21 cellular contexts compared by ENCODE assay signal in the genomic region with DNA sequence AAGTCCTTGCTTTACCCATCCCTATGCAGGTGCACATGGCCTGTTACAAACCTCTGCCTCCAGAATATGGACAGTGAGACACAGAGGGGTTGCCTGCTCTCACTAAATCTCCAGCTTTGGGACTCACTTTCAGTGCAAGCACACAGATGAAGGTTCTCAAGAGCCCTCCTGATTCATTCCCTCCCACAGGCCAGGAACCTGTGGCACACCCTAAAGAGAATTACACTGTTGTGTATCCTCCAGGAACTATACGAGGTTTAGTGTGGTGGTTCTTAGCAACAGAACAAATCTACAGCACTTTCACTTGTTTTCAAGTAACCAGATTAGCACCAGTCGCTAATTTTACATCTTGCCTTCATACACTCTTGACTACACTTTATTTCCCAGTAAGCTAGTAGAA.
"Had no signal": no experiment of that assay in that cellular context is flagged by ENCODE, and none has a peak within 500 bp of the region (broad histone marks: within the 10 kb centered on the region; RNA-seq: fewer than 3 reads in every experiment).

No MANE protein-coding gene starts in this region.

- ATAC-seq: Panc1, PC-3, SK-N-SH treated with all-trans-retinoic acid at 6 μM for 48 hours had no signal

- DNase-seq: KBM-7; MV-4-11; NCI-H1048; NCI-H1105; NCI-H1436 treated with DMSO at 0.1 percent for 48 hours; NCI-H1694; NCI-H187 treated with DMSO at 0.1 percent for 48 hours; NCI-H2029 treated with DMSO at 0.1 percent for 48 hours; NCI-H2171 treated with DMSO at 0.1 percent for 48 hours; NCI-H345; NCI-H446 treated with DMSO at 0.1 percent for 48 hours; NCI-H510A treated with DMSO at 0.1 percent for 48 hours; NCI-H526; NCI-H82; NK-92 treated with Interleukin-12 subunit alpha and Interleukin-12 subunit beta, amount 100 ng/mL, for 24 hours; PC-3; SHP77; SJCRH30 had no signal

- H3K27ac ChIP-seq: RWPE1, SJCRH30 had no signal

- H3K36me3 ChIP-seq: SJCRH30 had no signal

- H3K9me3 ChIP-seq: SJCRH30 had no signal

- H3K4me3 ChIP-seq: SJCRH30 had no signal
